ENCODE assay signal across 13 cellular contexts in the genomic region with DNA sequence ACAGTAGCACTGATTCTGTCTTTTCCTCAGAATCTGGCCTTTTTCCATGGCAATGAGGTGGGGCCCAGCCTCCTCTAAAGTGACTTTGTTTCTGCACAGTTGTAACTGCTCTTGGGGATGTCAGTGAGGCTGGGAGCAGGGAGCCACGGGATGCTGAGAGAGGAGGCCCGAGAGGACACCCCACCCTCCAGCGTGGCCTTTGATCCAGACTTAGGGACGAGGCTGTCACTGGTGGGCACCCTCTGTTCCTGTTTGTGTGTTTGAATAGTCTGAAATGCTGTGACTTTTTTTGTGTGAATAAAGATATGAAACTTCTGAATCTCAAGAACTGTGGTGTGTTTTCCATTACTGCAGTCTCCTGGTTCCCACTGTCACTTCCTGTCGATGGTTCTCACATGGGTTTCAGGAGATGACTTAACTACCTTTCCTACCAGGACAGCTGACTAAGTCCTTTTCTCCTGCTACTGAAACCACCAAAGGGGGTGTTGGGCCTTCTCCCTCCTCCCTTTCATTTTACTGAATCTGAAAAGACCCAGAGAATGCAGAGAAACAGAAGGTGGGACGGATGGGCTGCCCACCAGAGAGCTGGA. TPM values are rescaled to one million over a fixed set of nuclear protein-coding genes. Genes with fewer than 3 reads are reported as not detected.
DNase-seq lines count a peak whose midpoint lies in the region; ATAC-seq and TF ChIP-seq lines count a peak whose summit lies in the region.
"Had no signal": no experiment of that assay in that cellular context is flagged by ENCODE, and none has a peak within 500 bp of the region (broad histone marks: within the 10 kb centered on the region; RNA-seq: fewer than 3 reads in every experiment).

No MANE protein-coding gene starts in this region.

- DNase-seq in stimulated activated CD4-positive, alpha-beta T cell treated with anti-CD3 and anti-CD28 coated beads, Interleukin-15, amount 100 ng/mL, for 24 hours, result peak; percentile 51
- no peak for DNase-seq in stimulated activated CD4-positive, alpha-beta T cell treated with anti-CD3 and anti-CD28 coated beads, Interleukin-2, amount 100 ng/mL, for 24 hours
- DNase-seq in T-helper 17 cell, result no peak
- DNase-seq in epithelial cell of esophagus (ENCODE audit: low read depth), result peak; percentile 32
- no peak for DNase-seq in stimulated activated naive CD8-positive, alpha-beta T cell treated with anti-CD3 and anti-CD28 coated beads, Interleukin-15, amount 100 ng/mL, for 72 hours
- no peak for DNase-seq in DMS114 treated with DMSO at 0.1 percent for 48 hours (lab: John Stamatoyannopoulos, UW; ENCODE audit: unreplicated experiment)
- DNase-seq in mesothelial cell of epicardium (ENCODE audit: low spot score in 2 of 2, unreplicated experiment in 2 of 2), result no peak
- DNase-seq: anterior cingulate cortex; effector memory CD4-positive, alpha-beta T cell; NCI-H2171 treated with DMSO at 0.1 percent for 48 hours; Peyer's patch; transverse colon had no signal

- H3K9me3 ChIP-seq in T-helper 17 cell (ENCODE audit: control insufficient read depth, low read length, poor library complexity, severe bottlenecking), result no peaks in the 10 kb centered on the region
- H3K9me3 ChIP-seq: Peyer's patch, transverse colon had no signal

- H3K4me3 ChIP-seq in epithelial cell of esophagus (ENCODE audit: low read length), result no peak overlapping the region
- H3K4me3 ChIP-seq: Peyer's patch, transverse colon had no signal

- H3K36me3 Mint-ChIP-seq in T-helper 17 cell (ENCODE audit: low read depth) (peaks cover 3% of the 10 kb centered on the region), mesothelial cell of epicardium (peaks cover 18% of the 10 kb centered on the region)

- H3K4me1 Mint-ChIP-seq in T-helper 17 cell (peaks cover 25% of the 10 kb centered on the region), mesothelial cell of epicardium (no peaks in the 10 kb centered on the region)
- H3K4me1 Mint-ChIP-seq in stimulated activated naive CD8-positive, alpha-beta T cell treated with anti-CD3 and anti-CD28 coated beads, Interleukin-15, amount 100 ng/mL, for 72 hours, result peaks cover 40% of the 10 kb centered on the region

- TF ChIP-seq CTCF in epithelial cell of esophagus (IDR thresholded peaks at IDR 0.05; ENCODE audit: insufficient read depth, low read depth, low read length, missing control alignments) (no peak), mesothelial cell of epicardium (IDR thresholded peaks at IDR 0.05; ENCODE audit: unreplicated experiment) (no peak)

- ATAC-seq in T-helper 17 cell (no peak), HG03095 (IDR thresholded peaks at IDR 0.05; ENCODE audit: unreplicated experiment) (no peak)
- no peak for ATAC-seq in stimulated activated naive CD8-positive, alpha-beta T cell treated with anti-CD3 and anti-CD28 coated beads, Interleukin-15, amount 100 ng/mL, for 72 hours

- no peaks in the 10 kb centered on the region for H3K9me3 Mint-ChIP-seq in stimulated activated naive CD8-positive, alpha-beta T cell treated with anti-CD3 and anti-CD28 coated beads, Interleukin-15, amount 100 ng/mL, for 72 hours
- H3K9me3 Mint-ChIP-seq in mesothelial cell of epicardium, result no peaks in the 10 kb centered on the region

- peak overlapping the region; percentile 88 for H3K27ac Mint-ChIP-seq in T-helper 17 cell
- peak overlapping the region; percentile 40 to 88 for H3K27ac Mint-ChIP-seq in stimulated activated naive CD8-positive, alpha-beta T cell treated with anti-CD3 and anti-CD28 coated beads, Interleukin-15, amount 100 ng/mL, for 72 hours
- no peak overlapping the region for H3K27ac Mint-ChIP-seq in mesothelial cell of epicardium

- no peak overlapping the region for H3K4me3 Mint-ChIP-seq in T-helper 17 cell
- H3K4me3 Mint-ChIP-seq in stimulated activated naive CD8-positive, alpha-beta T cell treated with anti-CD3 and anti-CD28 coated beads, Interleukin-15, amount 100 ng/mL, for 72 hours, result peak overlapping the region; percentile 43 to 54
- H3K4me3 Mint-ChIP-seq in mesothelial cell of epicardium, result no peak overlapping the region

- no peaks in the 10 kb centered on the region for H3K27me3 Mint-ChIP-seq in T-helper 17 cell
- no peaks in the 10 kb centered on the region for H3K27me3 Mint-ChIP-seq in stimulated activated naive CD8-positive, alpha-beta T cell treated with anti-CD3 and anti-CD28 coated beads, Interleukin-15, amount 100 ng/mL, for 72 hours
- H3K27me3 Mint-ChIP-seq in mesothelial cell of epicardium (ENCODE audit: low read depth), result no peaks in the 10 kb centered on the region

RNA-seq across cellular contexts. Expression of gene KCTD2, which starts 18.6 kb away (rescaled TPM):
- total RNA-seq in T-helper 17 cell (10 to 100 TPM; 20.4 to 27.7 TPM), mesothelial cell of epicardium (24.1 to 26.4 TPM (median 26.1 TPM) in 3 replicates)

RNA-seq across cellular contexts. Expression of gene ATP5PD, which starts 18.9 kb away (rescaled TPM):
- total RNA-seq in T-helper 17 cell, result 100 to 1,000 TPM; 123 to 145 TPM
- 153 to 161 TPM (median 153 TPM) in 3 replicates for total RNA-seq in mesothelial cell of epicardium

RNA-seq across cellular contexts. Expression of gene SLC16A5, which starts 22.1 kb away (rescaled TPM):
- total RNA-seq in T-helper 17 cell (10 to 100 TPM; 11.7 to 14.9 TPM), mesothelial cell of epicardium (46.4 to 49.5 TPM (median 46.9 TPM) in 3 replicates)

RNA-seq across cellular contexts. Expression of gene ARMC7, which starts 44.1 kb away (rescaled TPM):
- total RNA-seq in T-helper 17 cell (1 to 10 TPM; 8.9 to 9.3 TPM), mesothelial cell of epicardium (11.3 to 12.0 TPM (median 11.4 TPM) in 3 replicates)

RNA-seq across cellular contexts. Expression of gene MRPL58, which starts 53.2 kb away (rescaled TPM):
- total RNA-seq in T-helper 17 cell (10 to 100 TPM; 13.7 to 19.1 TPM), mesothelial cell of epicardium (18.3 to 22.6 TPM (median 20.7 TPM) in 3 replicates)

Comparison
In these comparisons a context has a peak if more than half of its experiments do, and no peak if none do; other contexts are left out.
1. DNase-seq: peak in stimulated activated CD4-positive, alpha-beta T cell treated with anti-CD3 and anti-CD28 coated beads, Interleukin-15, amount 100 ng/mL, for 24 hours (single experiment) and epithelial cell of esophagus (single experiment); none in stimulated activated CD4-positive, alpha-beta T cell treated with anti-CD3 and anti-CD28 coated beads, Interleukin-2, amount 100 ng/mL, for 24 hours (0 of 2), T-helper 17 cell (0 of 3), stimulated activated naive CD8-positive, alpha-beta T cell treated with anti-CD3 and anti-CD28 coated beads, Interleukin-15, amount 100 ng/mL, for 72 hours (0 of 2), DMS114 treated with DMSO at 0.1 percent for 48 hours (single experiment) and mesothelial cell of epicardium (0 of 2).
2. H3K4me3 Mint-ChIP-seq: peak in stimulated activated naive CD8-positive, alpha-beta T cell treated with anti-CD3 and anti-CD28 coated beads, Interleukin-15, amount 100 ng/mL, for 72 hours (2 of 2); none in T-helper 17 cell (single experiment) and mesothelial cell of epicardium (single experiment).